Comparison of ENCODE assay signal across 15 cellular contexts in genomic region chr10:71431945-71432905, GRCh38. TPM values are rescaled to one million over a fixed set of nuclear protein-coding genes. Genes with fewer than 3 reads are reported as not detected.
DNase-seq lines count a peak whose midpoint lies in the region; FAIRE-seq and TF ChIP-seq lines count a peak whose summit lies in the region.
"Had no signal": no experiment of that assay in that cellular context is flagged by ENCODE, and none has a peak within 500 bp of the region (broad histone marks: within the 10 kb centered on the region; RNA-seq: fewer than 3 reads in every experiment).

No MANE protein-coding gene starts in this region.

- no peaks in the 10 kb centered on the region for H3K9me3 Mint-ChIP-seq in chondrocyte (ENCODE audit: low read depth)
- H3K9me3 Mint-ChIP-seq in activated T-helper 1 cell treated with anti-CD3 and anti-CD28 coated beads, Interleukin-12 subunit alpha, Interleukin-12 subunit beta, Interleukin-2, Interleukin-4 antibody, amounts not matched to agents 30 ng/mL and 10 ng/mL and 1 ng/mL, durations not matched to agents 14 hours and 24 hours and 36 hours, result no peaks in the 10 kb centered on the region
- H3K9me3 Mint-ChIP-seq: activated CD4-positive, alpha-beta T cell treated with anti-CD3 and anti-CD28 coated beads, Interleukin-2, amount 10 ng/mL, durations not matched to agents 24 days and 14 days had no signal

- H3K27ac ChIP-seq in A673 (ENCODE audit: low read depth, low read length, poor library complexity, severe bottlenecking), result peak overlapping the region; percentile 80
- no peak overlapping the region for H3K27ac ChIP-seq in mesendoderm (ENCODE audit: low read depth, low read length)
- no peak overlapping the region for H3K27ac ChIP-seq in effector memory CD4-positive, alpha-beta T cell (ENCODE audit: insufficient read depth, low read length, poor library complexity, severe bottlenecking)
- H3K27ac ChIP-seq: dorsolateral prefrontal cortex, parathyroid adenoma, tibial artery had no signal

- no peak overlapping the region for H3K18ac ChIP-seq in mesendoderm (ENCODE audit: low read length)

- no peak overlapping the region for H3K4me2 ChIP-seq in mesendoderm (ENCODE audit: low read length)

- H3K9ac ChIP-seq in mesendoderm (ENCODE audit: low read length), result no peak overlapping the region
- H3K9ac ChIP-seq: parathyroid adenoma had no signal

- no peaks in the 10 kb centered on the region for H3K79me1 ChIP-seq in mesendoderm (ENCODE audit: low read length)

- H3K4me3 Mint-ChIP-seq in chondrocyte (ENCODE audit: unreplicated experiment), result no peak overlapping the region
- no peak overlapping the region for H3K4me3 Mint-ChIP-seq in activated T-helper 1 cell treated with anti-CD3 and anti-CD28 coated beads, Interleukin-12 subunit alpha, Interleukin-12 subunit beta, Interleukin-2, Interleukin-4 antibody, amounts not matched to agents 30 ng/mL and 10 ng/mL and 1 ng/mL, durations not matched to agents 14 hours and 24 hours and 36 hours
- H3K4me3 Mint-ChIP-seq: activated CD4-positive, alpha-beta T cell treated with anti-CD3 and anti-CD28 coated beads, Interleukin-2, amount 10 ng/mL, durations not matched to agents 24 days and 14 days had no signal

- no peak overlapping the region for H2AK5ac ChIP-seq in mesendoderm (ENCODE audit: low read length)

- peaks cover 45% of the 10 kb centered on the region for H3K27me3 Mint-ChIP-seq in chondrocyte (ENCODE audit: low read depth)
- H3K27me3 Mint-ChIP-seq in activated T-helper 1 cell treated with anti-CD3 and anti-CD28 coated beads, Interleukin-12 subunit alpha, Interleukin-12 subunit beta, Interleukin-2, Interleukin-4 antibody, amounts not matched to agents 30 ng/mL and 10 ng/mL and 1 ng/mL, durations not matched to agents 14 hours and 24 hours and 36 hours (ENCODE audit: insufficient read depth), result peaks cover 4% of the 10 kb centered on the region

- peaks cover 4% of the 10 kb centered on the region for H3K4me1 Mint-ChIP-seq in chondrocyte (ENCODE audit: low read depth)
- H3K4me1 Mint-ChIP-seq in activated T-helper 1 cell treated with anti-CD3 and anti-CD28 coated beads, Interleukin-12 subunit alpha, Interleukin-12 subunit beta, Interleukin-2, Interleukin-4 antibody, amounts not matched to agents 30 ng/mL and 10 ng/mL and 1 ng/mL, durations not matched to agents 14 hours and 24 hours and 36 hours (ENCODE audit: low read depth), result no peaks in the 10 kb centered on the region
- H3K4me1 Mint-ChIP-seq: activated CD4-positive, alpha-beta T cell treated with anti-CD3 and anti-CD28 coated beads, Interleukin-2, amount 10 ng/mL, durations not matched to agents 24 days and 14 days had no signal

- POLR2A ChIA-PET in A673 (lab: Charles Lee; ENCODE audit: low non-redundant PET), result no interaction called here

- H3K4ac ChIP-seq in mesendoderm (ENCODE audit: low read depth, low read length), result no peak overlapping the region

- CTCF ChIA-PET in A673 (lab: Charles Lee), result no interaction called here

- H3K23ac ChIP-seq in mesendoderm (ENCODE audit: low read length), result no peak overlapping the region

- 100% methylated on average over 2 of the region's 16 CpGs for WGBS in mesendoderm (ENCODE audit: extremely low coverage, insufficient coverage, low lambda C conversion rate)

- intact Hi-C loops in A673 (cut with micrococcal nuclease; ENCODE audit: unreplicated experiment), result no loop called here
- intact Hi-C loops in activated T-helper 1 cell treated with anti-CD3 and anti-CD28 coated beads, Interleukin-12 subunit alpha, Interleukin-12 subunit beta, Interleukin-2, Interleukin-4 antibody, amounts not matched to agents 30 ng/mL and 10 ng/mL and 1 ng/mL, durations not matched to agents 14 hours and 24 hours and 36 hours (cut with micrococcal nuclease), result no loop called here

- H3K36me3 ChIP-seq in A673 (ENCODE audit: insufficient read depth, low read length, poor library complexity, severe bottlenecking) (no peaks in the 10 kb centered on the region), bronchial epithelial cell (ENCODE audit: control insufficient read depth, insufficient read depth, low read length) (no peaks in the 10 kb centered on the region), mesendoderm (ENCODE audit: control insufficient read depth, insufficient read depth, low read length) (no peaks in the 10 kb centered on the region)
- no peaks in the 10 kb centered on the region for H3K36me3 ChIP-seq in effector memory CD4-positive, alpha-beta T cell (ENCODE audit: control insufficient read depth, insufficient read depth, low read length)
- H3K36me3 ChIP-seq: tibial artery had no signal

- H2BK15ac ChIP-seq in mesendoderm (replicated peaks; ENCODE audit: low read depth), result no peak overlapping the region

- H3K79me2 ChIP-seq in mesendoderm (ENCODE audit: control insufficient read depth, insufficient read depth, low read length), result no peaks in the 10 kb centered on the region

- H3K27ac Mint-ChIP-seq in chondrocyte (ENCODE audit: unreplicated experiment), result no peak overlapping the region
- H3K27ac Mint-ChIP-seq in activated T-helper 1 cell treated with anti-CD3 and anti-CD28 coated beads, Interleukin-12 subunit alpha, Interleukin-12 subunit beta, Interleukin-2, Interleukin-4 antibody, amounts not matched to agents 30 ng/mL and 10 ng/mL and 1 ng/mL, durations not matched to agents 14 hours and 24 hours and 36 hours, result no peak overlapping the region
- H3K27ac Mint-ChIP-seq: activated CD4-positive, alpha-beta T cell treated with anti-CD3 and anti-CD28 coated beads, Interleukin-2, amount 10 ng/mL, durations not matched to agents 24 days and 14 days had no signal

- no TSS peak for BruUV-seq in A673 (replicated peaks; lab: Mats Ljungman, UMichigan)

- no peaks in the 10 kb centered on the region for H3K9me3 ChIP-seq in A673 (ENCODE audit: low read depth, low read length, poor library complexity, severe bottlenecking)
- H3K9me3 ChIP-seq in effector memory CD4-positive, alpha-beta T cell (ENCODE audit: control insufficient read depth, low read length), result no peaks in the 10 kb centered on the region
- H3K9me3 ChIP-seq: tibial artery had no signal

- H3K56ac ChIP-seq in mesendoderm (ENCODE audit: low read length), result no peak overlapping the region

- no peak overlapping the region for H2BK120ac ChIP-seq in mesendoderm (ENCODE audit: low read depth, low read length)

- no peak overlapping the region for H4K5ac ChIP-seq in mesendoderm (ENCODE audit: low read length)

- TF ChIP-seq CTCF in A673 (conservative IDR thresholded peaks at IDR 0.05; ENCODE audit: low read depth, low read length) (peak; percentile 33), bronchial epithelial cell (IDR thresholded peaks at IDR 0.05; ENCODE audit: insufficient read depth, low read length, severe bottlenecking) (peak; percentile 27), chondrocyte (IDR thresholded peaks at IDR 0.05) (no peak)

- DNase-seq in A673 (ENCODE audit: low spot score) (peak; percentile 47), HT-29 (ENCODE audit: low spot score) (peak; percentile 12), bronchial epithelial cell (ENCODE audit: low read depth) (no peak), mesendoderm (peak; percentile 25), SW480 (ENCODE audit: low spot score) (no peak), chondrocyte (ENCODE audit: low spot score) (no peak)
- DNase-seq in effector memory CD4-positive, alpha-beta T cell, result no peak
- DNase-seq in activated T-helper 1 cell treated with anti-CD3 and anti-CD28 coated beads, Interleukin-12 subunit alpha, Interleukin-12 subunit beta, Interleukin-2, Interleukin-4 antibody, amounts not matched to agents 30 ng/mL and 10 ng/mL and 1 ng/mL, durations not matched to agents 14 hours and 24 hours and 36 hours (ENCODE audit: low spot score), result no peak
- DNase-seq: activated CD4-positive, alpha-beta T cell treated with anti-CD3 and anti-CD28 coated beads, Interleukin-2, amount 10 ng/mL, durations not matched to agents 24 days and 14 days; AML-193; DMS153; NCI-H524 treated with DMSO at 0.1 percent for 48 hours; tibial artery had no signal

- peak overlapping the region; percentile 4 for H3K4me3 ChIP-seq in A673 (ENCODE audit: low read depth, low read length, poor library complexity, severe bottlenecking)
- H3K4me3 ChIP-seq in bronchial epithelial cell (ENCODE audit: low read depth, low read length), result no peak overlapping the region
- H3K4me3 ChIP-seq in mesendoderm (ENCODE audit: low read length), result no peak overlapping the region
- H3K4me3 ChIP-seq in effector memory CD4-positive, alpha-beta T cell (ENCODE audit: insufficient read depth, low read depth, low read length, poor library complexity, severe bottlenecking), result no peak overlapping the region
- H3K4me3 ChIP-seq: tibial artery had no signal

- H2BK5ac ChIP-seq in mesendoderm (ENCODE audit: low read length), result no peak overlapping the region

- peak; percentile 70 for FAIRE-seq in bronchial epithelial cell (lab: Jason Lieb, UNC)

- H3K4me1 ChIP-seq in A673 (ENCODE audit: insufficient read depth, low read length, poor library complexity, severe bottlenecking) (peaks cover 76% of the 10 kb centered on the region), mesendoderm (ENCODE audit: control insufficient read depth, low read depth, low read length) (no peaks in the 10 kb centered on the region)
- no peaks in the 10 kb centered on the region for H3K4me1 ChIP-seq in effector memory CD4-positive, alpha-beta T cell (ENCODE audit: control insufficient read depth, insufficient read depth, low read length, poor library complexity, severe bottlenecking)
- H3K4me1 ChIP-seq: parathyroid adenoma, tibial artery had no signal

- no peaks in the 10 kb centered on the region for H3K36me3 Mint-ChIP-seq in chondrocyte (ENCODE audit: low read depth)
- H3K36me3 Mint-ChIP-seq in activated T-helper 1 cell treated with anti-CD3 and anti-CD28 coated beads, Interleukin-12 subunit alpha, Interleukin-12 subunit beta, Interleukin-2, Interleukin-4 antibody, amounts not matched to agents 30 ng/mL and 10 ng/mL and 1 ng/mL, durations not matched to agents 14 hours and 24 hours and 36 hours (ENCODE audit: low read depth), result no peaks in the 10 kb centered on the region

- no peak overlapping the region for H4K8ac ChIP-seq in mesendoderm (ENCODE audit: low read depth, low read length)

- H3K27me3 ChIP-seq in A673 (replicated peaks; ENCODE audit: insufficient read depth, low read depth, low read length, poor library complexity) (no peaks in the 10 kb centered on the region), bronchial epithelial cell (ENCODE audit: control insufficient read depth, insufficient read depth, low read length) (no peaks in the 10 kb centered on the region), mesendoderm (ENCODE audit: insufficient read depth, low read length, poor library complexity) (no peaks in the 10 kb centered on the region)
- H3K27me3 ChIP-seq in effector memory CD4-positive, alpha-beta T cell (replicated peaks; ENCODE audit: control insufficient read depth, insufficient read depth, low read length, poor library complexity, severe bottlenecking), result no peaks in the 10 kb centered on the region
- H3K27me3 ChIP-seq: dorsolateral prefrontal cortex had no signal

RNA-seq across cellular contexts. Expression of gene CDH23, which starts 35.5 kb away (rescaled TPM):
- total RNA-seq in A673 (2021) (49.7 and 50.7 TPM in 2 replicates), bronchial epithelial cell (0.13 TPM in 1 of 2 replicates, not detected in the other), chondrocyte (not detected in 3 replicates)
- total RNA-seq in HT-29 (2014; rRNA removed; shearing (Covaris generic)), result 0.05 and 0.63 TPM in 2 replicates
- polyA plus RNA-seq in mesendoderm (2013, experiment 1 of 2), result 2.1 TPM
- polyA plus RNA-seq in mesendoderm (2013, experiment 2 of 2), result 1.7 TPM
- total RNA-seq in activated T-helper 1 cell treated with anti-CD3 and anti-CD28 coated beads, Interleukin-12 subunit alpha, Interleukin-12 subunit beta, Interleukin-2, Interleukin-4 antibody, amounts not matched to agents 30 ng/mL and 10 ng/mL and 1 ng/mL, durations not matched to agents 14 hours and 24 hours and 36 hours, result 0.51 and 0.57 TPM in 2 replicates

Comparison
In these comparisons a context has a peak if more than half of its experiments do, and no peak if none do; other contexts are left out.
1. DNase-seq: peak in A673 (single experiment), HT-29 (single experiment) and mesendoderm (single experiment); none in bronchial epithelial cell (single experiment), effector memory CD4-positive, alpha-beta T cell (0 of 3), SW480 (single experiment), chondrocyte (single experiment) and activated T-helper 1 cell treated with anti-CD3 and anti-CD28 coated beads, Interleukin-12 subunit alpha, Interleukin-12 subunit beta, Interleukin-2, Interleukin-4 antibody, amounts not matched to agents 30 ng/mL and 10 ng/mL and 1 ng/mL, durations not matched to agents 14 hours and 24 hours and 36 hours (single experiment).
2. RNA of gene CDH23, which starts 35.5 kb away (total RNA-seq): 49.7 to 50.7 TPM in A673; 0.51 to 0.57 TPM in activated T-helper 1 cell treated with anti-CD3 and anti-CD28 coated beads, Interleukin-12 subunit alpha, Interleukin-12 subunit beta, Interleukin-2, Interleukin-4 antibody, amounts not matched to agents 30 ng/mL and 10 ng/mL and 1 ng/mL, durations not matched to agents 14 hours and 24 hours and 36 hours, not detected in chondrocyte, 0.05 to 0.63 TPM in HT-29 and 0.13 TPM in bronchial epithelial cell; every median in the first group is over 10 times any median in the second.